In the genomic region with DNA sequence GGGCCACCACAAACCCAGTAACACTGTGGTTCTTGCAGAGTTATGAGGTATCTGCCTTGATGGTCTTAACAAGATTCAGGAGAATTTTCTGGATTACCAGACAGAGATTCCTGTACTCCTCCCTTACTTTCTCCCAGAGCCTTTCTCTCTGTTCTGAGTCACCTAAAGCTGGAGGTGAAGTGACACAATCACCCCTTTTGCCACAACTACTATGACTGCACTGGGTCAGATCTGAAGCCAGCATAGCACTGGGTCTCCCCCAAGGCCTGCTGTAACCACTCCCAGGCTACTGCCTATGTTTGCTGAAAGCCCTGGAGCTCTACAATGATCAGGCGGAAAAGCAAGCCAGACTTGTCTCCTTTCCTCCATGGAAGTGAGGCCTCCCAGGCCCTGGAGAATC, we compare ENCODE assay signal across 22 cellular contexts.
DNase-seq lines count a peak whose midpoint lies in the region; TF ChIP-seq lines count a peak whose summit lies in the region.
"Had no signal": no experiment of that assay in that cellular context is flagged by ENCODE, and none has a peak within 500 bp of the region (broad histone marks: within the 10 kb centered on the region; RNA-seq: fewer than 3 reads in every experiment).

No MANE protein-coding gene starts in this region.

- no peak overlapping the region for H4K91ac ChIP-seq in mesenchymal stem cell (ENCODE audit: low read length)

- no peak for TF ChIP-seq CTCF in epithelial cell of esophagus (IDR thresholded peaks at IDR 0.05; ENCODE audit: insufficient read depth, low read depth, low read length, missing control alignments)
- no peak for TF ChIP-seq CTCF in right atrium auricular region (IDR thresholded peaks at IDR 0.05)

- H3K4me2 ChIP-seq in mesenchymal stem cell (ENCODE audit: low read length, poor library complexity, severe bottlenecking) = no peak overlapping the region
- H3K4me2 ChIP-seq: neural progenitor cell, smooth muscle cell had no signal

- no peak overlapping the region for H3K27ac ChIP-seq in mesenchymal stem cell (ENCODE audit: low read length, poor library complexity, severe bottlenecking)
- H3K27ac ChIP-seq in right atrium auricular region = no peak overlapping the region
- H3K27ac ChIP-seq: neural progenitor cell, WERI-Rb-1 had no signal

- H2AK5ac ChIP-seq in mesenchymal stem cell (ENCODE audit: low read length, severe bottlenecking) = peak overlapping the region; percentile 21

- H2BK15ac ChIP-seq in mesenchymal stem cell (ENCODE audit: low read depth, poor library complexity, severe bottlenecking) = no peak overlapping the region

- no peak overlapping the region for H4K8ac ChIP-seq in mesenchymal stem cell (ENCODE audit: low read length)

- H3K4me3 ChIP-seq in epithelial cell of esophagus (ENCODE audit: low read length) (no peak overlapping the region), mesenchymal stem cell (ENCODE audit: insufficient read depth in 1 of 2, low read depth in 1 of 2, low read length in 2 of 2) (no peak overlapping the region), right atrium auricular region (no peak overlapping the region)
- H3K4me3 ChIP-seq: lung, neural progenitor cell, smooth muscle cell had no signal

- DNase-seq in EH (ENCODE audit: low read depth) (peak; percentile 48), M059J (ENCODE audit: low read depth) (peak; percentile 44), epithelial cell of esophagus (ENCODE audit: low read depth) (peak; percentile 37), mesenchymal stem cell (no peak), SIG-M5 (lab: John Stamatoyannopoulos, UW) (no peak), dedifferentiated amniotic fluid mesenchymal stem cell (ENCODE audit: extremely low spot score) (no peak), right atrium auricular region (ENCODE audit: low spot score) (no peak), nucleus accumbens (lab: John Stamatoyannopoulos, UW) (no peak)
- DNase-seq: activated naive CD4-positive, alpha-beta T cell treated with anti-CD3 and anti-CD28 coated beads, Interleukin-2, amount 10 ng/mL, durations not matched to agents 7 days and 5 days; anterior cingulate cortex; BE2C; central memory CD4-positive, alpha-beta T cell; DMS153; H7; NCI-H1105; NCI-H2081 treated with DMSO at 0.1 percent for 48 hours; NCI-H82; substantia nigra; WERI-Rb-1 had no signal

- H2BK120ac ChIP-seq in mesenchymal stem cell (ENCODE audit: low read depth, low read length) = no peak overlapping the region

- H3K4me1 ChIP-seq in mesenchymal stem cell (ENCODE audit: control insufficient read depth, insufficient read depth, low read depth, low read length) = no peaks in the 10 kb centered on the region
- H3K4me1 ChIP-seq in right atrium auricular region = no peaks in the 10 kb centered on the region
- H3K4me1 ChIP-seq: BE2C, neural progenitor cell had no signal

- no peak overlapping the region for H2BK5ac ChIP-seq in mesenchymal stem cell (ENCODE audit: low read depth, low read length, poor library complexity, severe bottlenecking)

- H3K79me1 ChIP-seq in mesenchymal stem cell (replicated peaks; ENCODE audit: low read length, poor library complexity, severe bottlenecking) = no peaks in the 10 kb centered on the region

- no peak overlapping the region for H3K18ac ChIP-seq in mesenchymal stem cell (ENCODE audit: low read depth in 1 of 2, low read length in 2 of 2)

- H3K9ac ChIP-seq in mesenchymal stem cell (ENCODE audit: low read length) = peak overlapping the region; percentile 47
- H3K9ac ChIP-seq: neural progenitor cell had no signal

- no peak overlapping the region for H2AFZ ChIP-seq in mesenchymal stem cell (ENCODE audit: low read depth, low read length)
- H2AFZ ChIP-seq: neural progenitor cell had no signal

- H3K9me3 ChIP-seq in mesenchymal stem cell (ENCODE audit: control insufficient read depth, low read length) (no peaks in the 10 kb centered on the region), right atrium auricular region (no peaks in the 10 kb centered on the region)
- H3K9me3 ChIP-seq: BE2C had no signal

- H3K27me3 ChIP-seq in mesenchymal stem cell (ENCODE audit: control insufficient read depth in 1 of 2, insufficient read depth in 1 of 2, low read length in 2 of 2) = no peaks in the 10 kb centered on the region
- no peaks in the 10 kb centered on the region for H3K27me3 ChIP-seq in right atrium auricular region
- H3K27me3 ChIP-seq: BE2C, neural progenitor cell had no signal

- 90% methylated on average over 1 of the region's 1 CpG for WGBS in mesenchymal stem cell

- H3K14ac ChIP-seq in mesenchymal stem cell (ENCODE audit: low read length in 2 of 2) = no peak overlapping the region

- no peak overlapping the region for H2BK12ac ChIP-seq in mesenchymal stem cell (ENCODE audit: low read length in 2 of 2)

- no peak overlapping the region for H3K4ac ChIP-seq in mesenchymal stem cell (ENCODE audit: low read depth in 1 of 2, low read length in 2 of 2)

- no peaks in the 10 kb centered on the region for H3K36me3 ChIP-seq in mesenchymal stem cell (ENCODE audit: control insufficient read depth in 1 of 2, insufficient read depth in 2 of 2, low read depth in 1 of 2, low read length in 2 of 2)
- no peaks in the 10 kb centered on the region for H3K36me3 ChIP-seq in right atrium auricular region
- H3K36me3 ChIP-seq: BE2C, neural progenitor cell, WERI-Rb-1 had no signal

- no peak overlapping the region for H3K23ac ChIP-seq in mesenchymal stem cell (ENCODE audit: low read length in 2 of 2)

Comparison
In these comparisons a context has a peak if more than half of its experiments do, and no peak if none do; other contexts are left out.
1. DNase-seq: peak in EH (single experiment), M059J (single experiment) and epithelial cell of esophagus (single experiment); none in mesenchymal stem cell (single experiment), SIG-M5 (single experiment), dedifferentiated amniotic fluid mesenchymal stem cell (single experiment), right atrium auricular region (single experiment) and nucleus accumbens (0 of 56).